In genomic region chr2:149023091-149023490, GRCh38 we compare ENCODE assay signal across 21 cellular contexts. TPM values are rescaled to one million over a fixed set of nuclear protein-coding genes. Genes with fewer than 3 reads are reported as not detected.
"Had no signal": no experiment of that assay in that cellular context is flagged by ENCODE, and none has a peak within 500 bp of the region (broad histone marks: within the 10 kb centered on the region; RNA-seq: fewer than 3 reads in every experiment).

No MANE protein-coding gene starts in this region.

- H3K4me3 ChIP-seq: coronary artery, esophagus squamous epithelium, heart left ventricle, transverse colon had no signal

- FAIRE-seq: small intestine, urothelium cell line had no signal

- H3K9me3 ChIP-seq: esophagus squamous epithelium, heart left ventricle, transverse colon had no signal

- H3K36me3 ChIP-seq: esophagus squamous epithelium, heart left ventricle, transverse colon had no signal

- H3K27ac Mint-ChIP-seq: activated CD4-positive, alpha-beta T cell treated with anti-CD3 and anti-CD28 coated beads, Interleukin-2, amount 10 ng/mL, durations not matched to agents 7 days and 5 days; activated CD8-positive, alpha-beta T cell treated with anti-CD3 and anti-CD28 coated beads, Interleukin-2, amount 10 ng/mL, durations not matched to agents 7 days and 5 days; activated naive CD8-positive, alpha-beta T cell treated with anti-CD3 and anti-CD28 coated beads, Interleukin-2, amount 50 U/mL, for 24 hours; activated T-helper 1 cell treated with anti-CD3 and anti-CD28 coated beads, Interleukin-12 subunit alpha, Interleukin-12 subunit beta, Interleukin-2, Interleukin-4 antibody, amounts not matched to agents 30 ng/mL and 10 ng/mL and 1 ng/mL, durations not matched to agents 14 hours and 24 hours and 36 hours; stimulated activated effector memory CD8-positive, alpha-beta T cell treated with anti-CD3 and anti-CD28 coated beads, Interleukin-12 subunit alpha, Interleukin-12 subunit beta, amount 100 ng/mL, for 72 hours had no signal

- DNase-seq: activated CD4-positive, alpha-beta T cell treated with anti-CD3 and anti-CD28 coated beads, Interleukin-2, amount 10 ng/mL, durations not matched to agents 7 days and 5 days; activated CD4-positive, CD25-positive, alpha-beta regulatory T cell treated with anti-CD3 and anti-CD28 coated beads, Interleukin-2, amount 50 U/mL, for 72 hours; activated gamma-delta T cell; activated naive CD4-positive, alpha-beta T cell treated with anti-CD3 and anti-CD28 coated beads, Interleukin-2, amount 50 U/mL, for 16 hours; activated naive CD8-positive, alpha-beta T cell treated with anti-CD3 and anti-CD28 coated beads, Interleukin-2, amount 50 U/mL, for 24 hours; cerebellar nuclear complex; esophagus squamous epithelium; heart left ventricle; islet precursor cell; left cardiac atrium; nucleus accumbens; small intestine; stimulated activated CD4-positive, alpha-beta T cell treated with anti-CD3 and anti-CD28 coated beads, Interleukin-2, amount 100 ng/mL, for 24 hours; transverse colon had no signal

- H3K9me3 Mint-ChIP-seq: activated CD4-positive, alpha-beta T cell treated with anti-CD3 and anti-CD28 coated beads, Interleukin-2, amount 10 ng/mL, durations not matched to agents 7 days and 5 days; activated naive CD8-positive, alpha-beta T cell treated with anti-CD3 and anti-CD28 coated beads, Interleukin-2, amount 50 U/mL, for 24 hours; activated T-helper 1 cell treated with anti-CD3 and anti-CD28 coated beads, Interleukin-12 subunit alpha, Interleukin-12 subunit beta, Interleukin-2, Interleukin-4 antibody, amounts not matched to agents 30 ng/mL and 10 ng/mL and 1 ng/mL, durations not matched to agents 14 hours and 24 hours and 36 hours; stimulated activated effector memory CD8-positive, alpha-beta T cell treated with anti-CD3 and anti-CD28 coated beads, Interleukin-12 subunit alpha, Interleukin-12 subunit beta, amount 100 ng/mL, for 72 hours had no signal

- H3K27me3 Mint-ChIP-seq: activated naive CD8-positive, alpha-beta T cell treated with anti-CD3 and anti-CD28 coated beads, Interleukin-2, amount 50 U/mL, for 24 hours had no signal

- H3K27ac ChIP-seq: coronary artery, esophagus squamous epithelium, heart left ventricle, transverse colon had no signal

- H3K4me1 Mint-ChIP-seq: activated CD4-positive, alpha-beta T cell treated with anti-CD3 and anti-CD28 coated beads, Interleukin-2, amount 10 ng/mL, durations not matched to agents 7 days and 5 days; activated naive CD8-positive, alpha-beta T cell treated with anti-CD3 and anti-CD28 coated beads, Interleukin-2, amount 50 U/mL, for 24 hours; stimulated activated effector memory CD8-positive, alpha-beta T cell treated with anti-CD3 and anti-CD28 coated beads, Interleukin-12 subunit alpha, Interleukin-12 subunit beta, amount 100 ng/mL, for 72 hours had no signal

- H3K4me3 Mint-ChIP-seq: activated CD4-positive, alpha-beta T cell treated with anti-CD3 and anti-CD28 coated beads, Interleukin-2, amount 10 ng/mL, durations not matched to agents 7 days and 5 days; activated CD8-positive, alpha-beta T cell treated with anti-CD3 and anti-CD28 coated beads, Interleukin-2, amount 10 ng/mL, durations not matched to agents 7 days and 5 days; activated naive CD8-positive, alpha-beta T cell treated with anti-CD3 and anti-CD28 coated beads, Interleukin-2, amount 50 U/mL, for 24 hours; activated T-helper 1 cell treated with anti-CD3 and anti-CD28 coated beads, Interleukin-12 subunit alpha, Interleukin-12 subunit beta, Interleukin-2, Interleukin-4 antibody, amounts not matched to agents 30 ng/mL and 10 ng/mL and 1 ng/mL, durations not matched to agents 14 hours and 24 hours and 36 hours; stimulated activated effector memory CD8-positive, alpha-beta T cell treated with anti-CD3 and anti-CD28 coated beads, Interleukin-12 subunit alpha, Interleukin-12 subunit beta, amount 100 ng/mL, for 72 hours had no signal

- H3K27me3 ChIP-seq: transverse colon had no signal

- ATAC-seq: activated CD8-positive, alpha-beta T cell treated with anti-CD3 and anti-CD28 coated beads, Interleukin-2, amount 10 ng/mL, durations not matched to agents 7 days and 5 days; activated naive CD8-positive, alpha-beta T cell treated with anti-CD3 and anti-CD28 coated beads, Interleukin-2, amount 50 U/mL, for 24 hours; heart left ventricle; left cardiac atrium; sciatic nerve; stimulated activated effector memory CD8-positive, alpha-beta T cell treated with anti-CD3 and anti-CD28 coated beads, Interleukin-12 subunit alpha, Interleukin-12 subunit beta, amount 100 ng/mL, for 72 hours had no signal

RNA-seq across cellular contexts. Expression of gene LYPD6B, which starts 15.4 kb away (rescaled TPM):
- total RNA-seq: activated CD4-positive, alpha-beta T cell treated with anti-CD3 and anti-CD28 coated beads, Interleukin-2, amount 10 ng/mL, durations not matched to agents 7 days and 5 days; activated CD8-positive, alpha-beta T cell treated with anti-CD3 and anti-CD28 coated beads, Interleukin-2, amount 10 ng/mL, durations not matched to agents 7 days and 5 days; activated T-helper 1 cell treated with anti-CD3 and anti-CD28 coated beads, Interleukin-12 subunit alpha, Interleukin-12 subunit beta, Interleukin-2, Interleukin-4 antibody, amounts not matched to agents 30 ng/mL and 10 ng/mL and 1 ng/mL, durations not matched to agents 14 hours and 24 hours and 36 hours; heart left ventricle; left cardiac atrium; mononuclear cell; sciatic nerve had no signal
- polyA plus RNA-seq: heart left ventricle had no signal
